ENCODE assay signal across 17 cellular contexts in the genomic region with DNA sequence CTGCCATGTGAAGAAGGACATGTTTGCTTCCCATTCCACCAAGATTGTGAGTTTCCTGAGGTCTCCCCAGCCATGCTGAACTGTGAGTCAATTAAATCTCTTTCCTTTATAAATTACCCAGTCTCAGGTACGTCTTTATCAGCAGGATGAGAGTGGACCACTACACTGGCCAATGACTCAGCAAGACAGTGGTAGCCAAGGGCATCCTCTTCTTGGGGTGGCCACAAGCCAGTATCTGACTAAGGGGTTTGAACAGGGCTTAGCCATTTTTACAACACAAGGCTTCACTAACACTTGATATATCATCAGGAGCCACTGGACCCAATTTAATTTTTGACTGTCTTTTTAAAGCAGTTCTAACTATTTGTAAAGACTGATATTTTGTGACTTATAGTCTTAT. TPM values are rescaled to one million over a fixed set of nuclear protein-coding genes. Genes with fewer than 3 reads are reported as not detected.
DNase-seq lines count a peak whose midpoint lies in the region; FAIRE-seq and TF ChIP-seq lines count a peak whose summit lies in the region.
"Had no signal": no experiment of that assay in that cellular context is flagged by ENCODE, and none has a peak within 500 bp of the region (broad histone marks: within the 10 kb centered on the region; RNA-seq: fewer than 3 reads in every experiment).

No MANE protein-coding gene starts in this region.

- H3K4me1 Mint-ChIP-seq in Calu3 (ENCODE audit: low read depth, unreplicated experiment) = peaks cover 28% of the 10 kb centered on the region
- H3K4me1 Mint-ChIP-seq: H9 had no signal

- CTCF ChIA-PET in Calu3 (lab: Charles Lee) = interaction anchor here (0.8 to 3.5 kb wide), 8 partner anchors 20 to 136 kb away, joined by 3 to 39 read pairs (median 4); no protein-coding TSS in a partner anchor

- H3K4me3 Mint-ChIP-seq in Calu3 (ENCODE audit: low read depth, unreplicated experiment) = no peak overlapping the region
- H3K4me3 Mint-ChIP-seq: CD4-positive, CD25-positive, alpha-beta regulatory T cell; H9 had no signal

- TF ChIP-seq CTCF in Calu3 (IDR thresholded peaks at IDR 0.05; ENCODE audit: unreplicated experiment) = no peak
- TF ChIP-seq CTCF in fibroblast of the aortic adventitia (IDR thresholded peaks at IDR 0.05; ENCODE audit: insufficient read depth, low read length) = no peak

- no peak overlapping the region for H3K4me3 ChIP-seq in fibroblast of the aortic adventitia (ENCODE audit: low read depth, low read length)
- H3K4me3 ChIP-seq: BLaER1 treated with 17β-estradiol and CSF1 and Interleukin-3, amounts not matched to agents 10 nM and 100 nM had no signal

- H3K36me3 Mint-ChIP-seq in Calu3 (ENCODE audit: insufficient read depth, unreplicated experiment) = peaks cover 16% of the 10 kb centered on the region
- H3K36me3 Mint-ChIP-seq: CD4-positive, CD25-positive, alpha-beta regulatory T cell had no signal

- intact Hi-C loops in Calu3 (cut with micrococcal nuclease; ENCODE audit: unreplicated experiment) = loop anchor here (1.0 kb wide), 1 partner anchor 34 kb away; no protein-coding TSS in a partner anchor

- DNase-seq in Calu3 = peak; percentile 14
- peak; percentile 8 for DNase-seq in HT1080 (ENCODE audit: low read depth)
- DNase-seq in RCC 7860 (ENCODE audit: low spot score) = peak; percentile 67
- DNase-seq in fibroblast of the aortic adventitia (ENCODE audit: low read depth) = peak; percentile 3
- DNase-seq in AML-193 (lab: John Stamatoyannopoulos, UW) = no peak
- no peak for DNase-seq in activated CD8-positive, alpha-beta memory T cell treated with anti-CD3 and anti-CD28 coated beads for 24 hours
- DNase-seq in NCI-H345 treated with DMSO at 0.1 percent for 48 hours (lab: John Stamatoyannopoulos, UW; ENCODE audit: unreplicated experiment) = no peak
- no peak for DNase-seq in Ammon's horn (ENCODE audit: low spot score)
- DNase-seq: CD4-positive, CD25-positive, alpha-beta regulatory T cell; DMS79; GOT3; H9; KBM-7 had no signal

- peaks cover 36% of the 10 kb centered on the region for H3K27me3 Mint-ChIP-seq in Calu3 (ENCODE audit: unreplicated experiment)

- no peaks in the 10 kb centered on the region for H3K9me3 Mint-ChIP-seq in Calu3 (ENCODE audit: low read depth, unreplicated experiment)
- H3K9me3 Mint-ChIP-seq: CD4-positive, CD25-positive, alpha-beta regulatory T cell; H9 had no signal

- peak; percentile 88 for FAIRE-seq in RCC 7860 (lab: Jason Lieb, UNC)
- FAIRE-seq: G401.6, GM12891 had no signal

- no peak overlapping the region for H3K27ac Mint-ChIP-seq in Calu3 (ENCODE audit: unreplicated experiment)
- H3K27ac Mint-ChIP-seq: CD4-positive, CD25-positive, alpha-beta regulatory T cell; H9 had no signal

- BruUV-seq in Calu3 (replicated peaks; lab: Mats Ljungman, UMichigan) = no TSS peak

RNA-seq across cellular contexts. Expression of a gene that starts 21.1 kb away (rescaled TPM):
- total RNA-seq in Calu3 (2022) (2.0 and 2.4 TPM in 2 replicates), fibroblast of the aortic adventitia (ENCODE audit: low replicate concordance) (not detected in 2 replicates)
- not detected in 2 replicates for total RNA-seq in HT1080 (2014; rRNA removed; shearing (Covaris generic))
- not detected in 2 replicates for polyA plus RNA-seq in HT1080 (2015; cell fraction: cytosol; rRNA removed)
- polyA plus RNA-seq in HT1080 (2015; cell fraction: nucleus; rRNA removed) = not detected in 2 replicates
- total RNA-seq: A673; CD4-positive, CD25-positive, alpha-beta regulatory T cell; H9 had no signal

RNA-seq across cellular contexts. Expression of a gene that starts 30.5 kb away (rescaled TPM):
- total RNA-seq in Calu3 (2022) (not detected in 2 replicates), fibroblast of the aortic adventitia (ENCODE audit: low replicate concordance) (not detected in 2 replicates)
- total RNA-seq in HT1080 (2014; rRNA removed; shearing (Covaris generic)) = not detected in 2 replicates
- polyA plus RNA-seq in HT1080 (2015; cell fraction: cytosol; rRNA removed) = not detected in 2 replicates
- polyA plus RNA-seq in HT1080 (2015; cell fraction: nucleus; rRNA removed) = not detected in 2 replicates
- total RNA-seq: CD4-positive, CD25-positive, alpha-beta regulatory T cell; H9 had no signal
- polyA plus RNA-seq: CD4-positive, CD25-positive, alpha-beta regulatory T cell had no signal

RNA-seq across cellular contexts. Expression of a gene that starts 47.3 kb away (rescaled TPM):
- total RNA-seq in Calu3 (2022) (not detected in 2 replicates), fibroblast of the aortic adventitia (ENCODE audit: low replicate concordance) (not detected in 2 replicates)
- total RNA-seq in HT1080 (2014; rRNA removed; shearing (Covaris generic)) = not detected in 2 replicates
- not detected in 2 replicates for polyA plus RNA-seq in HT1080 (2015; cell fraction: cytosol; rRNA removed)
- not detected in 2 replicates for polyA plus RNA-seq in HT1080 (2015; cell fraction: nucleus; rRNA removed)
- total RNA-seq: A673; CD4-positive, CD25-positive, alpha-beta regulatory T cell; H9 had no signal
- polyA plus RNA-seq: CD4-positive, CD25-positive, alpha-beta regulatory T cell had no signal

RNA-seq across cellular contexts. Expression of a gene that starts 57.7 kb away (rescaled TPM):
- total RNA-seq in Calu3 (2022) = not detected in 2 replicates
- total RNA-seq in HT1080 (2014; rRNA removed; shearing (Covaris generic)) = not detected in 2 replicates
- polyA plus RNA-seq in HT1080 (2015; cell fraction: cytosol; rRNA removed) = not detected in 2 replicates
- not detected in 2 replicates for polyA plus RNA-seq in HT1080 (2015; cell fraction: nucleus; rRNA removed)
- total RNA-seq in fibroblast of the aortic adventitia (ENCODE audit: low replicate concordance) = not detected in 2 replicates
- total RNA-seq: A673; CD4-positive, CD25-positive, alpha-beta regulatory T cell; H9 had no signal
- polyA plus RNA-seq: CD4-positive, CD25-positive, alpha-beta regulatory T cell had no signal

RNA-seq across cellular contexts. Expression of a gene that starts 59.7 kb away (rescaled TPM):
- total RNA-seq in Calu3 (2022) (not detected in 2 replicates), fibroblast of the aortic adventitia (ENCODE audit: low replicate concordance) (not detected in 2 replicates)
- total RNA-seq in HT1080 (2014; rRNA removed; shearing (Covaris generic)) = not detected in 2 replicates
- polyA plus RNA-seq in HT1080 (2015; cell fraction: cytosol; rRNA removed) = 0.14 and 0.34 TPM in 2 replicates
- polyA plus RNA-seq in HT1080 (2015; cell fraction: nucleus; rRNA removed) = 0.19 TPM in 1 of 2 replicates, not detected in the other
- total RNA-seq: A673; CD4-positive, CD25-positive, alpha-beta regulatory T cell had no signal

Comparison
In these comparisons a context has a peak if more than half of its experiments do, and no peak if none do; other contexts are left out.
1. DNase-seq: peak in Calu3 (single experiment), HT1080 (single experiment), RCC 7860 (single experiment) and fibroblast of the aortic adventitia (single experiment); none in AML-193 (0 of 2), activated CD8-positive, alpha-beta memory T cell treated with anti-CD3 and anti-CD28 coated beads for 24 hours (single experiment), NCI-H345 treated with DMSO at 0.1 percent for 48 hours (single experiment) and Ammon's horn (single experiment).